Comparison of ENCODE assay signal across 19 cellular contexts in genomic region chr18:66193394-66193793, GRCh38.
DNase-seq lines count a peak whose midpoint lies in the region; ATAC-seq, FAIRE-seq and TF ChIP-seq lines count a peak whose summit lies in the region.
"Had no signal": no experiment of that assay in that cellular context is flagged by ENCODE, and none has a peak within 500 bp of the region (broad histone marks: within the 10 kb centered on the region; RNA-seq: fewer than 3 reads in every experiment).

No MANE protein-coding gene starts in this region.

- H3K79me1 ChIP-seq in H1 (ENCODE audit: low read depth, low read length) = no peaks in the 10 kb centered on the region

- H3K36me3 ChIP-seq in cardiac muscle cell = no peaks in the 10 kb centered on the region
- no peaks in the 10 kb centered on the region for H3K36me3 ChIP-seq in H1 (ENCODE audit: control insufficient read depth in 2 of 4, insufficient read depth in 4 of 4, low read length in 3 of 4)
- no peaks in the 10 kb centered on the region for H3K36me3 ChIP-seq in effector memory CD4-positive, alpha-beta T cell (ENCODE audit: control insufficient read depth, insufficient read depth, low read length)
- H3K36me3 ChIP-seq: BLaER1 had no signal

- H3K23ac ChIP-seq in H1 (ENCODE audit: insufficient read length) = no peak overlapping the region

- no peaks in the 10 kb centered on the region for H3K4me1 Mint-ChIP-seq in stimulated activated memory B cell treated with anti-CD40 and anti-IgM and Interleukin-4, amounts not matched to agents 10 μg/mL and 1 μg/mL and 100 μg/mL, for 72 hours
- H3K4me1 Mint-ChIP-seq: CD14-positive monocyte; CD4-positive, alpha-beta memory T cell had no signal

- POLR2A ChIA-PET in H1 (lab: Charles Lee; ENCODE audit: partially characterized antibody) = no interaction called here

- no peak for FAIRE-seq in H1 (lab: Jason Lieb, UNC)
- FAIRE-seq: A549 had no signal

- no peaks in the 10 kb centered on the region for H3K23me2 ChIP-seq in H1 (ENCODE audit: low read depth, low read length)

- H4K20me1 ChIP-seq in H1 (replicated peaks in 1 of 2; ENCODE audit: control insufficient read depth in 1 of 2, insufficient read depth in 2 of 2, low read length in 2 of 2) = no peaks in the 10 kb centered on the region
- H4K20me1 ChIP-seq: BLaER1 had no signal

- no peak overlapping the region for H2AK5ac ChIP-seq in H1 (ENCODE audit: low read depth, low read length)

- TF ChIP-seq CTCF in cardiac muscle cell (IDR thresholded peaks at IDR 0.05; ENCODE audit: low read depth, low read length) = no peak
- TF ChIP-seq CTCF in H1 (IDR thresholded peaks at IDR 0.05; ENCODE audit: control extremely low read depth in 1 of 3, insufficient read depth in 1 of 3, low read depth in 1 of 3, low read length in 3 of 3) = no peak
- no peak for TF ChIP-seq CTCF in foreskin keratinocyte (conservative IDR thresholded peaks at IDR 0.05)

- DNase-seq in cardiac muscle cell (ENCODE audit: low read depth in 1 of 2, low spot score in 1 of 2) (no peak), right cardiac atrium (no peak), H1 (ENCODE audit: low read depth in 1 of 2, low spot score in 2 of 2) (no peak), posterior vena cava (ENCODE audit: low spot score) (no peak), foreskin keratinocyte (no peak)
- DNase-seq in effector memory CD4-positive, alpha-beta T cell = no peak
- DNase-seq: AML-193; CD4-positive, alpha-beta memory T cell; DMS153; DMS79; GDM1; GOT3; H9 had no signal

- peak overlapping the region; percentile 79 for H2AFZ ChIP-seq in H1 (ENCODE audit: low read length)

- H3K27me3 ChIP-seq in cardiac muscle cell (no peaks in the 10 kb centered on the region), right cardiac atrium (ENCODE audit: control insufficient read depth, insufficient read depth) (no peaks in the 10 kb centered on the region), H1 (replicated peaks in 1 of 4; ENCODE audit: control insufficient read depth in 3 of 4, extremely low read depth in 1 of 4, insufficient read depth in 3 of 4, low read length in 3 of 4) (no peaks in the 10 kb centered on the region), foreskin keratinocyte (no peaks in the 10 kb centered on the region)
- no peaks in the 10 kb centered on the region for H3K27me3 ChIP-seq in effector memory CD4-positive, alpha-beta T cell (replicated peaks; ENCODE audit: control insufficient read depth, insufficient read depth, low read length, poor library complexity, severe bottlenecking)
- H3K27me3 ChIP-seq: BLaER1 had no signal

- peaks cover 4% of the 10 kb centered on the region for H3K9me3 Mint-ChIP-seq in stimulated activated memory B cell treated with anti-CD40 and anti-IgM and Interleukin-4, amounts not matched to agents 10 μg/mL and 1 μg/mL and 100 μg/mL, for 72 hours
- H3K9me3 Mint-ChIP-seq: H9 had no signal

- no peak overlapping the region for H3K18ac ChIP-seq in H1 (ENCODE audit: extremely low read depth, low read length)

- H3K14ac ChIP-seq in H1 (ENCODE audit: insufficient read length) = no peak overlapping the region

- TF ChIP-seq EP300 in H1 (IDR thresholded peaks at IDR 0.05; ENCODE audit: borderline replicate concordance in 1 of 2, low read depth in 2 of 2, low read length in 2 of 2) = no peak

- no peak for TF ChIP-seq POLR2A in H1 (IDR thresholded peaks at IDR 0.05; ENCODE audit: control extremely low read depth in 1 of 2, low read depth in 2 of 2, low read length in 2 of 2)

- no peak overlapping the region for H2BK12ac ChIP-seq in H1 (ENCODE audit: low read depth, low read length)

- H3K9me3 ChIP-seq in cardiac muscle cell (ENCODE audit: low read depth) (no peaks in the 10 kb centered on the region), right cardiac atrium (ENCODE audit: control insufficient read depth, low read length) (no peaks in the 10 kb centered on the region), H1 (ENCODE audit: insufficient read depth in 2 of 2, low read depth in 1 of 2, low read length in 1 of 2) (no peaks in the 10 kb centered on the region)
- no peaks in the 10 kb centered on the region for H3K9me3 ChIP-seq in effector memory CD4-positive, alpha-beta T cell (ENCODE audit: control insufficient read depth, low read length)
- H3K9me3 ChIP-seq: A549, BLaER1 had no signal

- H3K4me3 ChIP-seq in cardiac muscle cell = no peak overlapping the region
- H3K4me3 ChIP-seq in right cardiac atrium (ENCODE audit: low read length) = no peak overlapping the region
- H3K4me3 ChIP-seq in H1 (ENCODE audit: extremely low read depth in 1 of 4, insufficient read depth in 2 of 4, low read depth in 3 of 4, low read length in 4 of 4) = no peak overlapping the region
- no peak overlapping the region for H3K4me3 ChIP-seq in effector memory CD4-positive, alpha-beta T cell (ENCODE audit: insufficient read depth, low read depth, low read length, poor library complexity, severe bottlenecking)
- H3K4me3 ChIP-seq: A549, BLaER1 had no signal

- H3K4me3 Mint-ChIP-seq in stimulated activated memory B cell treated with anti-CD40 and anti-IgM and Interleukin-4, amounts not matched to agents 10 μg/mL and 1 μg/mL and 100 μg/mL, for 72 hours = no peak overlapping the region
- H3K4me3 Mint-ChIP-seq: CD14-positive monocyte; CD4-positive, alpha-beta memory T cell; H9 had no signal

- no peak overlapping the region for H3K27ac Mint-ChIP-seq in stimulated activated memory B cell treated with anti-CD40 and anti-IgM and Interleukin-4, amounts not matched to agents 10 μg/mL and 1 μg/mL and 100 μg/mL, for 72 hours
- H3K27ac Mint-ChIP-seq: CD14-positive monocyte; CD4-positive, alpha-beta memory T cell had no signal

- no peak for ATAC-seq in right cardiac atrium
- ATAC-seq in stimulated activated memory B cell treated with anti-CD40 and anti-IgM and Interleukin-4, amounts not matched to agents 10 μg/mL and 1 μg/mL and 100 μg/mL, for 72 hours = peak; percentile 50
- no peak for ATAC-seq in foreskin keratinocyte
- ATAC-seq: A549 had no signal

- H3K9ac ChIP-seq in H1 (replicated peaks in 1 of 4; ENCODE audit: extremely low read depth in 1 of 4, low read depth in 3 of 4, low read length in 3 of 4) = no peak overlapping the region
- H3K9ac ChIP-seq: BLaER1 had no signal

- no peaks in the 10 kb centered on the region for H3K36me3 Mint-ChIP-seq in stimulated activated memory B cell treated with anti-CD40 and anti-IgM and Interleukin-4, amounts not matched to agents 10 μg/mL and 1 μg/mL and 100 μg/mL, for 72 hours
- H3K36me3 Mint-ChIP-seq: CD14-positive monocyte; CD4-positive, alpha-beta memory T cell had no signal

- no peak overlapping the region for H2BK5ac ChIP-seq in H1 (ENCODE audit: low read depth, low read length)

- TF ChIP-seq RAD21 in H1 (IDR thresholded peaks at IDR 0.05 in 1 of 2, conservative IDR thresholded peaks at IDR 0.05 in 1 of 2; ENCODE audit: low read depth in 2 of 2, low read length in 2 of 2) = no peak

- no peak overlapping the region for H3K4ac ChIP-seq in H1 (replicated peaks; ENCODE audit: insufficient read length, low read depth, low read length)

- no peak overlapping the region for H2BK20ac ChIP-seq in H1 (ENCODE audit: low read length)

- H3K27ac ChIP-seq in cardiac muscle cell (peak overlapping the region; percentile 21), right cardiac atrium (ENCODE audit: low read length) (no peak overlapping the region), H1 (ENCODE audit: low read depth, low read length) (no peak overlapping the region), foreskin keratinocyte (no peak overlapping the region)
- no peak overlapping the region for H3K27ac ChIP-seq in effector memory CD4-positive, alpha-beta T cell (ENCODE audit: insufficient read depth, low read length, poor library complexity, severe bottlenecking)
- H3K27ac ChIP-seq: 22Rv1, A549, BLaER1, HL-60 had no signal

- intact Hi-C loops in right cardiac atrium (cut with DNase I) = no loop called here
- intact Hi-C loops in posterior vena cava (cut with DNase I) = no loop called here

- no peaks in the 10 kb centered on the region for H3K27me3 Mint-ChIP-seq in stimulated activated memory B cell treated with anti-CD40 and anti-IgM and Interleukin-4, amounts not matched to agents 10 μg/mL and 1 μg/mL and 100 μg/mL, for 72 hours
- H3K27me3 Mint-ChIP-seq: CD4-positive, alpha-beta memory T cell had no signal

- H3K56ac ChIP-seq in H1 (replicated peaks; ENCODE audit: insufficient read length, low read depth, low read length) = no peak overlapping the region

- H4K91ac ChIP-seq in H1 (replicated peaks; ENCODE audit: insufficient read length, low read length) = no peak overlapping the region

- no peak overlapping the region for H2BK120ac ChIP-seq in H1 (replicated peaks; ENCODE audit: low read depth, low read length)

- no peaks in the 10 kb centered on the region for H3K4me1 ChIP-seq in cardiac muscle cell (ENCODE audit: low read depth)
- no peaks in the 10 kb centered on the region for H3K4me1 ChIP-seq in right cardiac atrium (ENCODE audit: control insufficient read depth, insufficient read depth, low read length)
- no peaks in the 10 kb centered on the region for H3K4me1 ChIP-seq in H1 (replicated peaks in 1 of 4; ENCODE audit: control insufficient read depth in 3 of 4, insufficient read depth in 4 of 4, low read length in 3 of 4)
- H3K4me1 ChIP-seq in effector memory CD4-positive, alpha-beta T cell (ENCODE audit: control insufficient read depth, insufficient read depth, low read length, poor library complexity, severe bottlenecking) = no peaks in the 10 kb centered on the region
- no peaks in the 10 kb centered on the region for H3K4me1 ChIP-seq in foreskin keratinocyte
- H3K4me1 ChIP-seq: A549 had no signal

- WGBS in right cardiac atrium = 50% methylated on average over 3 of the region's 3 CpGs
- WGBS in H1 (ENCODE audit: extremely low coverage in 1 of 2, insufficient coverage in 1 of 2, insufficient read length in 1 of 2, insufficient replicate concordance in 2 of 2, low coverage in 1 of 2, low lambda C conversion rate in 2 of 2, missing lambda C conversion rate in 1 of 2), 2 experiments = 78% methylated on average over 3 of the region's 3 CpGs; no CpG with 5 or more reads in 1 of the 2 experiments

- no peak overlapping the region for H4K5ac ChIP-seq in H1 (ENCODE audit: insufficient read length, low read depth, low read length)

- CTCF ChIA-PET in H1 (lab: Charles Lee; ENCODE audit: partially characterized antibody) = no interaction called here

- H3K79me2 ChIP-seq in H1 (ENCODE audit: control insufficient read depth in 1 of 2, insufficient read depth in 2 of 2, low read length in 2 of 2) = no peaks in the 10 kb centered on the region

- peak overlapping the region; percentile 11; the same call in 1 of the 2 replicates for H4K8ac ChIP-seq in H1 (ENCODE audit: extremely low read depth, insufficient read depth, low read length)

- H2BK15ac ChIP-seq in H1 (ENCODE audit: low read length) = no peak overlapping the region

- no peak overlapping the region for H3K4me2 ChIP-seq in H1 (ENCODE audit: insufficient read depth in 1 of 2, low read depth in 2 of 2, low read length in 2 of 2)
- H3K4me2 ChIP-seq: A549, BLaER1 had no signal

TF ChIP-seq in H1, 55 proteins besides CTCF, POLR2A, EP300 and RAD21 (continues in another document):
- TF ChIP-seq TCF12 (IDR thresholded peaks at IDR 0.05; ENCODE audit: low read depth, low read length) (no peak), KDM5A (IDR thresholded peaks at IDR 0.05; ENCODE audit: low read length) (no peak)
